Comparison of ENCODE assay signal across 2 cellular contexts in the genomic region with DNA sequence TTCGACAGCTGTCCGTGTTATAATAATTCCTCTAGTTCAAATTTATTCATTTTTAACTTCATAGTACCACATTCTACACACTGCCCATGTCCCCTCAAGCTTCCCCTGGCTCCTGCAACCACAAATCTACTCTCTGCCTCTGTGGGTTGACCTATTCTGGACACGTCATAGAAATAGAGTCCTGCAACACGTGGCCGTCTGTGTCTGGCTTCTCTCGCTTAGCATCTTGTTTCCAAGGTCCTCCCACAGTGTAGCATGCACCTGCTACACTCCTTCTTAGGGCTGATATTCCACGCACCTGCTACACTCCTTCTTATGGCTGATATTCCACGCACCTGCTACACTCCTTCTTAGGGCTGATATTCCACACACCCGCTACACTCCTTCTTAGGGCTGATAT.
TF ChIP-seq lines count a peak whose summit lies in the region.

No MANE protein-coding gene starts in this region.

TF ChIP-seq in HepG2, 621 proteins besides CTCF, POLR2A, EP300 and RAD21:
- no peak for TF ChIP-seq EHMT2 (IDR thresholded peaks at IDR 0.05; ENCODE audit: borderline replicate concordance, low read depth, low read length)
- TF ChIP-seq LCORL (IDR thresholded peaks at IDR 0.05), result no peak
- no peak for TF ChIP-seq LCORL (CRISPR knock-in tag; IDR thresholded peaks at IDR 0.05)
- TF ChIP-seq TIGD3 (CRISPR knock-in tag; IDR thresholded peaks at IDR 0.05; ENCODE audit: borderline replicate concordance), result no peak
- TF ChIP-seq BORCS8-MEF2B (CRISPR knock-in tag; IDR thresholded peaks at IDR 0.05), result no peak
- TF ChIP-seq ZNF749 (CRISPR knock-in tag; IDR thresholded peaks at IDR 0.05; ENCODE audit: borderline replicate concordance), result no peak
- no peak for TF ChIP-seq ZNF674 (CRISPR knock-in tag; IDR thresholded peaks at IDR 0.05; ENCODE audit: low read depth)
- no peak for TF ChIP-seq NFYC (CRISPR knock-in tag; IDR thresholded peaks at IDR 0.05)
- TF ChIP-seq RERE (CRISPR knock-in tag; IDR thresholded peaks at IDR 0.05; ENCODE audit: low read depth), result no peak
- no peak for TF ChIP-seq CREM (IDR thresholded peaks at IDR 0.05)
- no peak for TF ChIP-seq CREM (CRISPR knock-in tag; IDR thresholded peaks at IDR 0.05)

TF ChIP-seq in HEK293T, 16 proteins besides CTCF, POLR2A, EP300 and RAD21:
- TF ChIP-seq L3MBTL2 (conservative IDR thresholded peaks at IDR 0.05) (no peak), LEF1 (IDR thresholded peaks at IDR 0.05; ENCODE audit: borderline replicate concordance) (no peak), FOXM1 (IDR thresholded peaks at IDR 0.05; ENCODE audit: borderline replicate concordance) (no peak), CTBP1 (IDR thresholded peaks at IDR 0.05; ENCODE audit: borderline replicate concordance) (no peak), NFRKB (IDR thresholded peaks at IDR 0.05) (no peak), FOXK2 (IDR thresholded peaks at IDR 0.05) (no peak), ZNF384 (IDR thresholded peaks at IDR 0.05) (no peak), HDGF (IDR thresholded peaks at IDR 0.05; ENCODE audit: borderline replicate concordance) (no peak), ARNT (IDR thresholded peaks at IDR 0.05) (no peak), TARDBP (IDR thresholded peaks at IDR 0.05) (no peak), SP1 (IDR thresholded peaks at IDR 0.05) (no peak), BHLHE40 (IDR thresholded peaks at IDR 0.05; ENCODE audit: borderline replicate concordance) (no peak), SUZ12 (IDR thresholded peaks at IDR 0.05) (no peak)
- TF ChIP-seq, protein P1, sequence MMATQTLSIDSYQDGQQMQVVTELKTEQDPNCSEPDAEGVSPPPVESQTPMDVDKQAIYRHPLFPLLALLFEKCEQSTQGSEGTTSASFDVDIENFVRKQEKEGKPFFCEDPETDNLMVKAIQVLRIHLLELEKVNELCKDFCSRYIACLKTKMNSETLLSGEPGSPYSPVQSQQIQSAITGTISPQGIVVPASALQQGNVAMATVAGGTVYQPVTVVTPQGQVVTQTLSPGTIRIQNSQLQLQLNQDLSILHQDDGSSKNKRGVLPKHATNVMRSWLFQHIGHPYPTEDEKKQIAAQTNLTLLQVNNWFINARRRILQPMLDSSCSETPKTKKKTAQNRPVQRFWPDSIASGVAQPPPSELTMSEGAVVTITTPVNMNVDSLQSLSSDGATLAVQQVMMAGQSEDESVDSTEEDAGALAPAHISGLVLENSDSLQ (IDR thresholded peaks at IDR 0.05), result no peak
